ENCODE assay signal across 17 cellular contexts in genomic region chr13:98462946-98463345, GRCh38.
DNase-seq lines count a peak whose midpoint lies in the region; ATAC-seq and TF ChIP-seq lines count a peak whose summit lies in the region.
"Had no signal": no experiment of that assay in that cellular context is flagged by ENCODE, and none has a peak within 500 bp of the region (broad histone marks: within the 10 kb centered on the region; RNA-seq: fewer than 3 reads in every experiment).

No MANE protein-coding gene starts in this region.

- H3K4me1 ChIP-seq in cardiac muscle cell (ENCODE audit: low read depth) (no peaks in the 10 kb centered on the region), heart right ventricle (peaks cover 3 to 46% (median 25%) of the 10 kb centered on the region in 9 donors), colonic mucosa (no peaks in the 10 kb centered on the region)
- H3K4me1 ChIP-seq: left lung had no signal

- peak overlapping the region; percentile 13 for H3K27ac ChIP-seq in cardiac muscle cell
- H3K27ac ChIP-seq in heart right ventricle: no peak overlapping the region
- no peak overlapping the region for H3K27ac ChIP-seq in colonic mucosa
- H3K27ac ChIP-seq: left lung had no signal

- H3K9me3 ChIP-seq in cardiac muscle cell (ENCODE audit: low read depth) (no peaks in the 10 kb centered on the region), heart right ventricle (no peaks in the 10 kb centered on the region), colonic mucosa (no peaks in the 10 kb centered on the region)
- H3K9me3 ChIP-seq: left lung had no signal

- no peaks in the 10 kb centered on the region for H3K9me3 Mint-ChIP-seq in activated T-helper 1 cell treated with anti-CD3 and anti-CD28 coated beads, Interleukin-12 subunit alpha, Interleukin-12 subunit beta, Interleukin-2, Interleukin-4 antibody, amounts not matched to agents 30 ng/mL and 10 ng/mL and 1 ng/mL, durations not matched to agents 14 hours and 24 hours and 36 hours
- H3K9me3 Mint-ChIP-seq in mesothelial cell of epicardium (no peaks in the 10 kb centered on the region), type B pancreatic cell (no peaks in the 10 kb centered on the region)
- H3K9me3 Mint-ChIP-seq: natural killer cell had no signal

- no peaks in the 10 kb centered on the region for H3K27me3 Mint-ChIP-seq in activated T-helper 1 cell treated with anti-CD3 and anti-CD28 coated beads, Interleukin-12 subunit alpha, Interleukin-12 subunit beta, Interleukin-2, Interleukin-4 antibody, amounts not matched to agents 30 ng/mL and 10 ng/mL and 1 ng/mL, durations not matched to agents 14 hours and 24 hours and 36 hours (ENCODE audit: insufficient read depth)
- no peaks in the 10 kb centered on the region for H3K27me3 Mint-ChIP-seq in mesothelial cell of epicardium (ENCODE audit: low read depth)
- no peaks in the 10 kb centered on the region for H3K27me3 Mint-ChIP-seq in type B pancreatic cell

- 41 to 71% methylated on average over 8 of the region's 8 CpGs for WGBS in heart right ventricle, 2 donors

- no peak for DNase-seq in cardiac muscle cell (ENCODE audit: low read depth in 1 of 2, low spot score in 1 of 2)
- DNase-seq in heart right ventricle: no peak
- no peak for DNase-seq in activated T-helper 1 cell treated with anti-CD3 and anti-CD28 coated beads, Interleukin-12 subunit alpha, Interleukin-12 subunit beta, Interleukin-2, Interleukin-4 antibody, amounts not matched to agents 30 ng/mL and 10 ng/mL and 1 ng/mL, durations not matched to agents 14 hours and 24 hours and 36 hours (ENCODE audit: low spot score)
- no peak for DNase-seq in mesothelial cell of epicardium (ENCODE audit: low spot score in 2 of 2, unreplicated experiment in 2 of 2)
- DNase-seq in type B pancreatic cell (ENCODE audit: extremely low spot score, unreplicated experiment): no peak
- DNase-seq in colonic mucosa: no peak
- no peak for DNase-seq in hippocampal formation (lab: John Stamatoyannopoulos, UW)
- DNase-seq: activated CD4-positive, CD25-positive, alpha-beta regulatory T cell; amniotic stem cell; GDM1; natural killer cell; NCI-H1105 treated with DMSO at 0.1 percent for 48 hours; NCI-H2227 treated with DMSO at 0.1 percent for 48 hours; stimulated activated CD4-positive, alpha-beta T cell treated with anti-CD3 and anti-CD28 coated beads, Interleukin-15, amount 100 ng/mL, for 24 hours; T-helper 2 cell had no signal

- peaks cover 36% of the 10 kb centered on the region for H3K36me3 Mint-ChIP-seq in activated T-helper 1 cell treated with anti-CD3 and anti-CD28 coated beads, Interleukin-12 subunit alpha, Interleukin-12 subunit beta, Interleukin-2, Interleukin-4 antibody, amounts not matched to agents 30 ng/mL and 10 ng/mL and 1 ng/mL, durations not matched to agents 14 hours and 24 hours and 36 hours (ENCODE audit: low read depth)
- H3K36me3 Mint-ChIP-seq in mesothelial cell of epicardium (peaks cover 41% of the 10 kb centered on the region), type B pancreatic cell (peaks cover 41% of the 10 kb centered on the region)

- H3K36me3 ChIP-seq in cardiac muscle cell: peaks cover 16% of the 10 kb centered on the region
- peaks cover 0 to 92% (median 19%) of the 10 kb centered on the region in 9 donors for H3K36me3 ChIP-seq in heart right ventricle
- peaks cover 3% of the 10 kb centered on the region for H3K36me3 ChIP-seq in colonic mucosa

- no peak overlapping the region for H3K4me3 Mint-ChIP-seq in activated T-helper 1 cell treated with anti-CD3 and anti-CD28 coated beads, Interleukin-12 subunit alpha, Interleukin-12 subunit beta, Interleukin-2, Interleukin-4 antibody, amounts not matched to agents 30 ng/mL and 10 ng/mL and 1 ng/mL, durations not matched to agents 14 hours and 24 hours and 36 hours
- H3K4me3 Mint-ChIP-seq in mesothelial cell of epicardium: no peak overlapping the region
- H3K4me3 Mint-ChIP-seq in type B pancreatic cell: no peak overlapping the region
- H3K4me3 Mint-ChIP-seq: natural killer cell had no signal

- TF ChIP-seq CTCF in cardiac muscle cell (IDR thresholded peaks at IDR 0.05; ENCODE audit: low read depth, low read length) (no peak), heart right ventricle (IDR thresholded peaks at IDR 0.05) (no peak), mesothelial cell of epicardium (IDR thresholded peaks at IDR 0.05; ENCODE audit: unreplicated experiment) (no peak), type B pancreatic cell (conservative IDR thresholded peaks at IDR 0.05) (no peak), colonic mucosa (IDR thresholded peaks at IDR 0.05) (no peak)

- ATAC-seq in heart right ventricle: no peak
- ATAC-seq in HG02678 (IDR thresholded peaks at IDR 0.05; ENCODE audit: unreplicated experiment): no peak
- ATAC-seq: left lung, natural killer cell had no signal

- no peak overlapping the region for H3K4me3 ChIP-seq in cardiac muscle cell
- H3K4me3 ChIP-seq in heart right ventricle: no peak overlapping the region
- H3K4me3 ChIP-seq in colonic mucosa: no peak overlapping the region
- H3K4me3 ChIP-seq: left lung had no signal

- H3K27me3 ChIP-seq in cardiac muscle cell: no peaks in the 10 kb centered on the region
- H3K27me3 ChIP-seq in heart right ventricle: no peaks in the 10 kb centered on the region
- no peaks in the 10 kb centered on the region for H3K27me3 ChIP-seq in colonic mucosa
- H3K27me3 ChIP-seq: left lung had no signal

- intact Hi-C loops in heart right ventricle (cut with DNase I) (no loop called here), colonic mucosa (cut with DNase I) (no loop called here)
- intact Hi-C loops in activated T-helper 1 cell treated with anti-CD3 and anti-CD28 coated beads, Interleukin-12 subunit alpha, Interleukin-12 subunit beta, Interleukin-2, Interleukin-4 antibody, amounts not matched to agents 30 ng/mL and 10 ng/mL and 1 ng/mL, durations not matched to agents 14 hours and 24 hours and 36 hours (cut with micrococcal nuclease): no loop called here

- peaks cover 13% of the 10 kb centered on the region for H3K4me1 Mint-ChIP-seq in activated T-helper 1 cell treated with anti-CD3 and anti-CD28 coated beads, Interleukin-12 subunit alpha, Interleukin-12 subunit beta, Interleukin-2, Interleukin-4 antibody, amounts not matched to agents 30 ng/mL and 10 ng/mL and 1 ng/mL, durations not matched to agents 14 hours and 24 hours and 36 hours (ENCODE audit: low read depth)
- H3K4me1 Mint-ChIP-seq in mesothelial cell of epicardium: peaks cover 5% of the 10 kb centered on the region
- peaks cover 20% of the 10 kb centered on the region for H3K4me1 Mint-ChIP-seq in type B pancreatic cell (ENCODE audit: unreplicated experiment)

- peak overlapping the region; percentile 5 for H3K27ac Mint-ChIP-seq in activated T-helper 1 cell treated with anti-CD3 and anti-CD28 coated beads, Interleukin-12 subunit alpha, Interleukin-12 subunit beta, Interleukin-2, Interleukin-4 antibody, amounts not matched to agents 30 ng/mL and 10 ng/mL and 1 ng/mL, durations not matched to agents 14 hours and 24 hours and 36 hours
- H3K27ac Mint-ChIP-seq in mesothelial cell of epicardium (peak overlapping the region; percentile 64), type B pancreatic cell (peak overlapping the region; percentile 66)

- no peak overlapping the region for H3K9ac ChIP-seq in colonic mucosa (ENCODE audit: low read depth in 2 of 2, low read length in 2 of 2)

Comparison
In these comparisons a context has a peak if more than half of its experiments do, and no peak if none do; other contexts are left out.
1. H3K27ac Mint-ChIP-seq: peak in every context shown above with its lines; median percentile 66 in type B pancreatic cell; 64 in mesothelial cell of epicardium; 5 in activated T-helper 1 cell treated with anti-CD3 and anti-CD28 coated beads, Interleukin-12 subunit alpha, Interleukin-12 subunit beta, Interleukin-2, Interleukin-4 antibody, amounts not matched to agents 30 ng/mL and 10 ng/mL and 1 ng/mL, durations not matched to agents 14 hours and 24 hours and 36 hours.